27 cellular contexts compared by ENCODE assay signal in the genomic region with DNA sequence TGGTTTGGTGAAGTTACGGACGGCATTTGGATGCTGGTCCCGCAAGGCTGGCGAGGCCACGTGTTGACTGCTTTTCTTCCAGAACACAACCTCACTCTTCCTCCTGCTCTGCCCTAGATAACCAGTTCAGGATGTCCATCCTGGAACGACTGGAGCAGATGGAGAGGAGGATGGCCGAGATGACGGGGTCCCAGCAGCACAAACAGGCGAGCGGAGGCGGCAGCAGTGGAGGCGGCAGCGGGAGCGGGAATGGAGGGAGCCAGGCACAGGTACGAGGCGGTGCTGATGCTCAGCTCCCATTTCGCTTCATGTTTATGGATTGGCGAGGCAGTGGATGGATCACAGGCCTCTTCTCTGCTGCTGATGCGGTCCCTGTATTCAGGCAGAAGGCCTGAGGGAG.
"Had no signal": no experiment of that assay in that cellular context is flagged by ENCODE, and none has a peak within 500 bp of the region (broad histone marks: within the 10 kb centered on the region; RNA-seq: fewer than 3 reads in every experiment).

No MANE protein-coding gene starts in this region.

- H3K4me3 Mint-ChIP-seq: naive thymus-derived CD8-positive, alpha-beta T cell; nephron; neural crest cell; stimulated activated naive CD8-positive, alpha-beta T cell treated with anti-CD3 and anti-CD28 coated beads, Interleukin-15, Interleukin-2, amounts not matched to agents 100 ng/mL and 50 ng/mL, for 24 hours; type B pancreatic cell had no signal

- ATAC-seq: left colon; left lung; lower lobe of right lung; naive thymus-derived CD8-positive, alpha-beta T cell; right cardiac atrium; sciatic nerve had no signal

- H3K36me3 Mint-ChIP-seq: type B pancreatic cell had no signal

- H3K27me3 Mint-ChIP-seq: type B pancreatic cell had no signal

- H3K27ac ChIP-seq: left lung, lower lobe of right lung, neutrophil, ovary, prostate gland, skin epidermis, suprapubic skin, tibial nerve, uterus had no signal

- H3K27ac Mint-ChIP-seq: naive thymus-derived CD8-positive, alpha-beta T cell; nephron; stimulated activated naive CD8-positive, alpha-beta T cell treated with anti-CD3 and anti-CD28 coated beads, Interleukin-15, Interleukin-2, amounts not matched to agents 100 ng/mL and 50 ng/mL, for 24 hours; type B pancreatic cell had no signal

- H3K9me3 Mint-ChIP-seq: neural crest cell; stimulated activated naive CD8-positive, alpha-beta T cell treated with anti-CD3 and anti-CD28 coated beads, Interleukin-15, Interleukin-2, amounts not matched to agents 100 ng/mL and 50 ng/mL, for 24 hours; type B pancreatic cell had no signal

- H3K4me1 Mint-ChIP-seq: naive thymus-derived CD8-positive, alpha-beta T cell; nephron had no signal

- DNase-seq: hippocampal formation; kidney; left colon; left lung; lower lobe of right lung; mammary epithelial cell; mesenchymal stem cell; naive thymus-derived CD8-positive, alpha-beta T cell; ovary; retina; right cardiac atrium; stimulated activated CD4-positive, alpha-beta T cell treated with anti-CD3 and anti-CD28 coated beads, Interleukin-12 subunit alpha, Interleukin-12 subunit beta, amount 100 ng/mL, for 4 hours; stimulated activated CD4-positive, alpha-beta T cell treated with anti-CD3 and anti-CD28 coated beads, Interleukin-15, amount 100 ng/mL, for 24 hours; stimulated activated CD4-positive, alpha-beta T cell treated with anti-CD3 and anti-CD28 coated beads, Interleukin-2, amount 100 ng/mL, for 24 hours; stimulated activated CD4-positive, alpha-beta T cell treated with anti-CD3 and anti-CD28 coated beads, Interleukin-4, amount 100 ng/mL, for 1 hour; stimulated activated naive CD4-positive, alpha-beta T cell; uterus had no signal
